In genomic region chr3:99638244-99638948, GRCh38 we compare ENCODE assay signal across 8 cellular contexts. TPM values are rescaled to one million over a fixed set of nuclear protein-coding genes. Genes with fewer than 3 reads are reported as not detected.
A peak's percentile ranks its signal among the peaks of the same experiment; 100 is the strongest.
DNase-seq lines count a peak whose midpoint lies in the region; ATAC-seq and TF ChIP-seq lines count a peak whose summit lies in the region.

Gene COL8A1, plus strand, starts transcription at chr3:99638594. Its CDS starts 152,089 bp downstream, at chr3:99790683.

- no peaks in the 10 kb centered on the region for H3K79me2 ChIP-seq in Karpas-422 (ENCODE audit: low read length)

- DNase-seq in BJ (ENCODE audit: low read depth), result no peak
- peak; percentile 84 for DNase-seq in MG63
- DNase-seq in lung microvascular endothelial cell (ENCODE audit: low read depth in 2 of 2), result peak; percentile 54 to 89
- DNase-seq in NCI-H345 (lab: John Stamatoyannopoulos, UW), result no peak
- no peak for DNase-seq in Karpas-422

- 2 to 5% methylated on average over 22 to 23 of the region's 24 CpGs for WGBS in ectodermal cell, 2 experiments
- 4% methylated on average over 24 of the region's 24 CpGs for WGBS in urinary bladder

- H3K27me3 ChIP-seq in BJ (ENCODE audit: control insufficient read depth, insufficient read depth, low read length), result no peaks in the 10 kb centered on the region
- no peaks in the 10 kb centered on the region for H3K27me3 ChIP-seq in MG63
- peaks cover 55% of the 10 kb centered on the region for H3K27me3 ChIP-seq in ectodermal cell (ENCODE audit: control insufficient read depth, insufficient read depth, low read length, poor library complexity, severe bottlenecking)
- H3K27me3 ChIP-seq in Karpas-422 (ENCODE audit: low read length), result no peaks in the 10 kb centered on the region

- no peak within 1 kb of the TSS for H3K4me2 ChIP-seq in Karpas-422 (ENCODE audit: low read depth, low read length, poor library complexity, severe bottlenecking)

- H3K9me3 ChIP-seq in MG63 (no peaks in the 10 kb centered on the region), ectodermal cell (ENCODE audit: control insufficient read depth, low read length) (no peaks in the 10 kb centered on the region), Karpas-422 (ENCODE audit: low read length) (no peaks in the 10 kb centered on the region)

- no peak within 1 kb of the TSS for H3K27ac ChIP-seq in ectodermal cell (ENCODE audit: insufficient read depth, low read depth, low read length, poor library complexity, severe bottlenecking)
- H3K27ac ChIP-seq in urinary bladder (ENCODE audit: low read depth), result peak within 1 kb of the TSS; percentile 45
- H3K27ac ChIP-seq in Karpas-422 (ENCODE audit: low read length), result no peak within 1 kb of the TSS

- TF ChIP-seq CTCF in BJ (IDR thresholded peaks at IDR 0.05; ENCODE audit: insufficient read depth, low read depth, low read length), result no peak

- H3K9ac ChIP-seq in Karpas-422 (ENCODE audit: low read length), result no peak within 1 kb of the TSS

- POLR2A ChIA-PET in BJ (lab: Charles Lee), result interaction anchor here (0.6 to 1.6 kb wide), 5 partner anchors 13 to 398 kb away, joined by 3 to 5 read pairs (median 3); no protein-coding TSS in a partner anchor

- H3K9me2 ChIP-seq in Karpas-422 (replicated peaks; ENCODE audit: insufficient read depth, low read length), result no peaks in the 10 kb centered on the region

- no peak within 1 kb of the TSS for H2AFZ ChIP-seq in Karpas-422 (ENCODE audit: low read length)

- no peaks in the 10 kb centered on the region for H4K20me1 ChIP-seq in Karpas-422 (ENCODE audit: insufficient read depth, low read depth, low read length)

- H3K4me3 ChIP-seq in BJ (ENCODE audit: low read depth, low read length) (peak within 1 kb of the TSS; percentile 57), MG63 (peak within 1 kb of the TSS; percentile 64), ectodermal cell (ENCODE audit: insufficient read depth, low read depth, low read length) (peak within 1 kb of the TSS; percentile 40), urinary bladder (ENCODE audit: low read depth, low read length) (peak within 1 kb of the TSS; percentile 53), Karpas-422 (ENCODE audit: low read length) (no peak within 1 kb of the TSS)

- H3K4me1 ChIP-seq in ectodermal cell (ENCODE audit: control insufficient read depth, insufficient read depth, low read length), result peaks cover 9% of the 10 kb centered on the region
- H3K4me1 ChIP-seq in urinary bladder (ENCODE audit: insufficient read depth), result no peaks in the 10 kb centered on the region
- H3K4me1 ChIP-seq in Karpas-422 (ENCODE audit: low read length), result no peaks in the 10 kb centered on the region

- CTCF ChIA-PET in BJ (lab: Yijun Ruan, JAX), result interaction anchor here (1.0 to 2.5 kb wide), 5 partner anchors 11 to 165 kb away, joined by 3 to 11 read pairs (median 4); no protein-coding TSS in a partner anchor

- H3K36me3 ChIP-seq in BJ (ENCODE audit: control insufficient read depth, insufficient read depth, low read length), result no peaks in the 10 kb centered on the region
- H3K36me3 ChIP-seq in MG63, result no peaks in the 10 kb centered on the region
- no peaks in the 10 kb centered on the region for H3K36me3 ChIP-seq in ectodermal cell (ENCODE audit: control insufficient read depth, insufficient read depth, low read length)
- H3K36me3 ChIP-seq in urinary bladder (ENCODE audit: insufficient read depth), result no peaks in the 10 kb centered on the region
- H3K36me3 ChIP-seq in Karpas-422 (ENCODE audit: insufficient read depth, low read length), result no peaks in the 10 kb centered on the region

- ATAC-seq in GM21576 (IDR thresholded peaks at IDR 0.05; ENCODE audit: unreplicated experiment), result no peak

RNA-seq across cellular contexts. Expression of gene COL8A1, which starts in this region (rescaled TPM):
- polyA plus RNA-seq in BJ (2011; rRNA removed) (186 and 213 TPM in 2 replicates), urinary bladder (26.4 TPM)
- 140 and 208 TPM in 2 replicates for polyA minus RNA-seq in BJ (2011; rRNA and poly(A)+ RNA removed)
- total RNA-seq in MG63 (2014; rRNA removed; shearing (Covaris generic); ENCODE audit: low replicate concordance), result 11.8 and 19.1 TPM in 2 replicates
- polyA plus RNA-seq in ectodermal cell (2013, experiment 1 of 4), result 1.0 TPM
- polyA plus RNA-seq in ectodermal cell (2013, experiment 2 of 4), result 1.5 TPM
- polyA plus RNA-seq in ectodermal cell (2013, experiment 3 of 4), result 2.7 TPM
- 3.0 TPM for polyA plus RNA-seq in ectodermal cell (2013, experiment 4 of 4)
- total RNA-seq in lung microvascular endothelial cell (235 and 1,223 TPM in 2 replicates), urinary bladder (21.1 TPM)
- not detected in 2 replicates for total RNA-seq in Karpas-422 (2014; rRNA removed; shearing (Covaris generic); ENCODE audit: low replicate concordance)

Comparison
In these comparisons a context has a peak if more than half of its experiments do, and no peak if none do; other contexts are left out.
1. RNA of gene COL8A1 (total RNA-seq): 235 to 1,223 TPM in lung microvascular endothelial cell; 21.1 TPM in urinary bladder (single experiment), 11.8 to 19.1 TPM in MG63 and not detected in Karpas-422; every median in the first group is over 10 times any median in the second.
2. DNase-seq: peak in MG63 (single experiment) and lung microvascular endothelial cell (2 of 2); none in BJ (single experiment), NCI-H345 (single experiment) and Karpas-422 (single experiment).